ENCODE assay signal across 29 cellular contexts in the genomic region with DNA sequence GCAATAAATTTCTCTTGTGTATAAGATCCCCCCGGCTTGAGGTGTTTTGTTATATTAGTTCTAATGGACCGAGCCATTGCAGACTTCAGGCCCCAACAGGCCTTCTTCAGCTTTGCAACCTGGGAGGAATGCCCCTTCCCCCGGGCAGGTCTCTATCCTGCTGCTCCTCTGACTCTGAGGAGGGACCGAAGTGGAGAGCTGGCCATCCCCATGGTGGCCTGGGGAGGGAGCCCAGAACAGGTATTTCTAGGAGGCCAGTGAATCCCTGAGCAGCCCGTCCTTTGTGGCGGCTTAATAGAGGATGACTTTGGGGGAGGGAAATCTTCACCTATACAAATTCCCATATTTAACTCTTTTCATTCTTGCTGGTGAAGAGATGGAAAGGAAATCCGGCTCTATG.
"Had no signal": no experiment of that assay in that cellular context is flagged by ENCODE, and none has a peak within 500 bp of the region (broad histone marks: within the 10 kb centered on the region; RNA-seq: fewer than 3 reads in every experiment).

No MANE protein-coding gene starts in this region.

- H3K4me1 Mint-ChIP-seq: immature natural killer cell; naive B cell; stimulated activated naive B cell treated with anti-CD40 and anti-IgM and Interleukin-4, amounts not matched to agents 10 μg/mL and 1 μg/mL and 100 μg/mL, for 72 hours had no signal

- H3K36me3 ChIP-seq: left lung, lower lobe of right lung, ovary, right atrium auricular region, stomach, thyroid gland, transverse colon, upper lobe of left lung, vagina had no signal

- FAIRE-seq: islet of Langerhans, kidney had no signal

- H3K27me3 ChIP-seq: left lung, ovary, right atrium auricular region, stomach, testis, thyroid gland, transverse colon, upper lobe of left lung, vagina had no signal

- H3K4me1 ChIP-seq: left lung, lower lobe of right lung, right atrium auricular region, stomach, testis, thyroid gland, transverse colon, upper lobe of left lung, vagina had no signal

- H3K36me3 Mint-ChIP-seq: immature natural killer cell; mesothelial cell of epicardium; naive B cell; natural killer cell treated with Interleukin-12 subunit alpha and Interleukin-12 subunit beta and Interleukin-15 and Interleukin-18, amount 100 ng/mL, for 72 hours; stimulated activated naive B cell treated with anti-CD40 and anti-IgM and Interleukin-4, amounts not matched to agents 10 μg/mL and 1 μg/mL and 100 μg/mL, for 72 hours had no signal

- H3K27ac ChIP-seq: left lung, lower lobe of right lung, ovary, right atrium auricular region, skin epidermis, stomach, testis, thyroid gland, transverse colon, upper lobe of left lung, vagina had no signal

- H3K9me3 ChIP-seq: left lung, lower lobe of right lung, ovary, right atrium auricular region, stomach, testis, thyroid gland, transverse colon, upper lobe of left lung, vagina had no signal

- H3K27ac Mint-ChIP-seq: immature natural killer cell; mesothelial cell of epicardium; naive B cell; natural killer cell treated with Interleukin-12 subunit alpha and Interleukin-12 subunit beta and Interleukin-15 and Interleukin-18, amount 100 ng/mL, for 72 hours; progenitor cell of endocrine pancreas; stimulated activated naive B cell treated with anti-CD40 and anti-IgM and Interleukin-4, amounts not matched to agents 10 μg/mL and 1 μg/mL and 100 μg/mL, for 72 hours had no signal

- DNase-seq: hypothalamus; immature natural killer cell; kidney; left colon; left lung; lower lobe of right lung; mammary epithelial cell; mesenchymal stem cell; naive B cell; ovary; stimulated activated CD4-positive, alpha-beta T cell treated with anti-CD3 and anti-CD28 coated beads, Interleukin-12 subunit alpha, Interleukin-12 subunit beta, amount 100 ng/mL, for 4 hours; stimulated activated CD4-positive, alpha-beta T cell treated with anti-CD3 and anti-CD28 coated beads, Interleukin-15, amount 100 ng/mL, for 24 hours; stimulated activated CD4-positive, alpha-beta T cell treated with anti-CD3 and anti-CD28 coated beads, Interleukin-2, amount 100 ng/mL, for 24 hours; stimulated activated CD4-positive, alpha-beta T cell treated with anti-CD3 and anti-CD28 coated beads, Interleukin-4, amount 100 ng/mL, for 1 hour; stimulated activated naive B cell treated with anti-CD40 and anti-IgM and Interleukin-4, amounts not matched to agents 10 μg/mL and 1 μg/mL and 100 μg/mL, for 72 hours; stimulated activated naive CD8-positive, alpha-beta T cell treated with anti-CD3 and anti-CD28 coated beads, Interleukin-15, Interleukin-2, amounts not matched to agents 100 U/mL and 50 U/mL, for 24 hours; stomach; testis; thyroid gland; transverse colon; upper lobe of left lung had no signal

- H3K4me3 Mint-ChIP-seq: immature natural killer cell; mesothelial cell of epicardium; naive B cell; natural killer cell treated with Interleukin-12 subunit alpha and Interleukin-12 subunit beta and Interleukin-15 and Interleukin-18, amount 100 ng/mL, for 72 hours; stimulated activated naive B cell treated with anti-CD40 and anti-IgM and Interleukin-4, amounts not matched to agents 10 μg/mL and 1 μg/mL and 100 μg/mL, for 72 hours had no signal

- H3K27me3 Mint-ChIP-seq: naive B cell; natural killer cell treated with Interleukin-12 subunit alpha and Interleukin-12 subunit beta and Interleukin-15 and Interleukin-18, amount 100 ng/mL, for 72 hours; progenitor cell of endocrine pancreas; stimulated activated naive B cell treated with anti-CD40 and anti-IgM and Interleukin-4, amounts not matched to agents 10 μg/mL and 1 μg/mL and 100 μg/mL, for 72 hours had no signal

- H3K4me3 ChIP-seq: left lung, lower lobe of right lung, ovary, right atrium auricular region, skin epidermis, stomach, testis, thyroid gland, transverse colon, upper lobe of left lung, vagina had no signal

- ATAC-seq: left colon; left lung; lower lobe of right lung; natural killer cell treated with Interleukin-12 subunit alpha and Interleukin-12 subunit beta and Interleukin-15 and Interleukin-18, amount 100 ng/mL, for 72 hours; sciatic nerve; stimulated activated naive B cell treated with anti-CD40 and anti-IgM and Interleukin-4, amounts not matched to agents 10 μg/mL and 1 μg/mL and 100 μg/mL, for 72 hours; stimulated activated naive CD8-positive, alpha-beta T cell treated with anti-CD3 and anti-CD28 coated beads, Interleukin-15, Interleukin-2, amounts not matched to agents 100 U/mL and 50 U/mL, for 24 hours had no signal
